In the genomic region with DNA sequence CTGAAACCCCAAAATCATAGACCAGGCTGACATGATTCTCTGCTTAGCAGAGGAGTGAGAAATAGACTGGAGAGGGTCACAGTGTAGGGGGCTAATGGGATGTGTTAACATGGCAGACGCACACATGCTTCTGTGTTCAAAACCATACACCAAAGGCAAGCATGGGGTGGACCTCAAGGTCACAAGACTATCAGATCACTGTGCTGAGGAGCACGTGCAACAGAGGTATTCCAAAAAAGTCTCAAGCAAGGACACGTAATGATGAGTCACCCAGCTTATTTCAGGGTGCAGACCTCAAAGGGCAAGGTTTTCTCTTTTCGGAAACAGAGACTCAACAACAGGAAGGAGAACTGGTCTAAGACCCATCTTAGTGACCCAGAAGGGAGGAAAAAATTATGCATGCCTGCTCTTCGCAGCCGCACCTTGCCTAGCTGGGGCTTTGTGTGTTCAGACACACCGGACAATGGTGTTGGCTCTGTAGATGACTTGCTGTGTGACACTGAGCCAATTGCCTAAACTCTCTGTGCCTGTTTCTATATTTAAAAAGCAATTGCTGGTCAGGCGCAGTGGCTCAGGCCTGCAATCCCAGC, we compare ENCODE assay signal across 8 cellular contexts. TPM values are rescaled to one million over a fixed set of nuclear protein-coding genes. Genes with fewer than 3 reads are reported as not detected.
A peak's percentile ranks its signal among the peaks of the same experiment; 100 is the strongest.
DNase-seq lines count a peak whose midpoint lies in the region; ATAC-seq and TF ChIP-seq lines count a peak whose summit lies in the region.

No MANE protein-coding gene starts in this region.

- H3K4me1 ChIP-seq in PC-3 (ENCODE audit: insufficient read depth, low read length): peaks cover 9% of the 10 kb centered on the region

- no peak overlapping the region for H3K4me2 ChIP-seq in PC-3 (ENCODE audit: low read length)

- no peak overlapping the region for H3K4me3 Mint-ChIP-seq in CD4-positive, alpha-beta T cell

- TF ChIP-seq CTCF in CD4-positive, alpha-beta T cell (IDR thresholded peaks at IDR 0.05): no peak
- TF ChIP-seq CTCF in PC-3 (conservative IDR thresholded peaks at IDR 0.05; ENCODE audit: low read depth, low read length): no peak

- intact Hi-C loops in CD4-positive, alpha-beta T cell (cut with DNase I, micrococcal nuclease): loop anchor here (5.0 kb wide), 1 partner anchor 78 kb away; no protein-coding TSS in a partner anchor
- intact Hi-C loops in PC-3 (cut with micrococcal nuclease): loop anchor here (5.0 kb wide), 3 partner anchors 62 to 127 kb away; a partner anchor contains a TSS

- peak overlapping the region; percentile 27 for H3K27ac Mint-ChIP-seq in CD4-positive, alpha-beta T cell

- H3K27me3 Mint-ChIP-seq in CD4-positive, alpha-beta T cell: no peaks in the 10 kb centered on the region

- no peak overlapping the region for H3K27ac ChIP-seq in CD4-positive, alpha-beta T cell (ENCODE audit: low read depth, low read length)
- no peak overlapping the region for H3K27ac ChIP-seq in PC-3 (ENCODE audit: low read length)

- no peak overlapping the region for H3K9ac ChIP-seq in PC-3 (ENCODE audit: low read length)

- H3K27me3 ChIP-seq in CD4-positive, alpha-beta T cell (ENCODE audit: control insufficient read depth, insufficient read depth, low read length): no peaks in the 10 kb centered on the region
- no peaks in the 10 kb centered on the region for H3K27me3 ChIP-seq in PC-3 (ENCODE audit: low read length)

- no peak overlapping the region for H2AFZ ChIP-seq in PC-3 (ENCODE audit: low read length)

- ATAC-seq in CD4-positive, alpha-beta T cell (ENCODE audit: poor library complexity): peak; percentile 49
- peak; percentile 58 for ATAC-seq in GM21825 (IDR thresholded peaks at IDR 0.05; ENCODE audit: unreplicated experiment)
- ATAC-seq in PC-3: peak; percentile 39
- no peak for ATAC-seq in HG02642 (IDR thresholded peaks at IDR 0.05; ENCODE audit: poor library complexity, unreplicated experiment)
- no peak for ATAC-seq in HG03159 (IDR thresholded peaks at IDR 0.05; ENCODE audit: unreplicated experiment)

- no peaks in the 10 kb centered on the region for H3K79me2 ChIP-seq in PC-3 (ENCODE audit: low read length)

- POLR2A ChIA-PET in CD4-positive, alpha-beta T cell (lab: Charles Lee): no interaction called here
- POLR2A ChIA-PET in PC-3 (lab: Charles Lee; ENCODE audit: unreplicated experiment): interaction anchor here (0.6 kb wide), 1 partner anchor 66 kb away, joined by 6 read pairs; no protein-coding TSS in a partner anchor

- CTCF ChIA-PET in CD4-positive, alpha-beta T cell (lab: Charles Lee): interaction anchor here (1.2 to 2.3 kb wide), 4 partner anchors 22 to 177 kb away, joined by 3 to 6 read pairs (median 6); no protein-coding TSS in a partner anchor
- CTCF ChIA-PET in PC-3 (lab: Charles Lee): interaction anchor here (0.7 kb wide), 1 partner anchor 70 kb away, joined by 4 read pairs; no protein-coding TSS in a partner anchor

- H3K9me3 ChIP-seq in CD4-positive, alpha-beta T cell (ENCODE audit: control insufficient read depth, low read length): no peaks in the 10 kb centered on the region
- no peaks in the 10 kb centered on the region for H3K9me3 ChIP-seq in PC-3 (ENCODE audit: low read length)

- H3K4me1 Mint-ChIP-seq in CD4-positive, alpha-beta T cell (ENCODE audit: low read depth): peaks cover 11% of the 10 kb centered on the region

- no peak overlapping the region for H3K4me3 ChIP-seq in PC-3 (ENCODE audit: low read length)

- no peaks in the 10 kb centered on the region for H3F3A ChIP-seq in PC-3 (ENCODE audit: low read length, unreplicated experiment)

- no peaks in the 10 kb centered on the region for H3K9me3 Mint-ChIP-seq in CD4-positive, alpha-beta T cell

- no peaks in the 10 kb centered on the region for H4K20me1 ChIP-seq in PC-3 (ENCODE audit: low read length)

- H3K9me2 ChIP-seq in PC-3 (replicated peaks; ENCODE audit: low read length): no peaks in the 10 kb centered on the region

- no TSS peak for BruUV-seq in PC-3 (replicated peaks; lab: Mats Ljungman, UMichigan)

- H3K36me3 ChIP-seq in PC-3 (ENCODE audit: low read depth, low read length): no peaks in the 10 kb centered on the region; the same call in none of the 2 replicates

- H3K36me3 Mint-ChIP-seq in CD4-positive, alpha-beta T cell (ENCODE audit: low read depth): no peaks in the 10 kb centered on the region

- DNase-seq in CD4-positive, alpha-beta T cell: peak in 5 of 10 experiments; percentile 7 to 25 (median 14)
- DNase-seq in PC-3 (peak; percentile 57), NCI-H146 (lab: John Stamatoyannopoulos, UW) (no peak)
- peak; percentile 76 for DNase-seq in activated effector memory CD4-positive, alpha-beta T cell treated with anti-CD3 and anti-CD28 coated beads, Interleukin-2, amount 50 U/mL, for 16 hours
- peak in 2 of 3 donors; percentile 38 to 52 for DNase-seq in stimulated activated CD4-positive, alpha-beta T cell treated with anti-CD3 and anti-CD28 coated beads, Interleukin-12 subunit alpha, Interleukin-12 subunit beta, amount 100 ng/mL, for 48 hours (ENCODE audit: low read depth in 2 of 3, low spot score in 1 of 3)

RNA-seq across cellular contexts. Expression of a gene that starts 20.3 kb away (rescaled TPM):
- total RNA-seq in CD4-positive, alpha-beta T cell: 10 to 100 TPM; 19.9 to 20.5 TPM
- 10.5 and 15.3 TPM in 2 replicates for total RNA-seq in PC-3 (2014; rRNA removed)

Comparison
In these comparisons a context has a peak if more than half of its experiments do, and no peak if none do; other contexts are left out.
1. ATAC-seq: peak in CD4-positive, alpha-beta T cell (single experiment), GM21825 (single experiment) and PC-3 (single experiment); none in HG02642 (single experiment) and HG03159 (single experiment).